In genomic region chr17:67671492-67671891, GRCh38 we compare ENCODE assay signal across 16 cellular contexts. TPM values are rescaled to one million over a fixed set of nuclear protein-coding genes. Genes with fewer than 3 reads are reported as not detected.
A peak's percentile ranks its signal among the peaks of the same experiment; 100 is the strongest.
DNase-seq lines count a peak whose midpoint lies in the region; TF ChIP-seq lines count a peak whose summit lies in the region.
"Had no signal": no experiment of that assay in that cellular context is flagged by ENCODE, and none has a peak within 500 bp of the region (broad histone marks: within the 10 kb centered on the region; RNA-seq: fewer than 3 reads in every experiment).

No MANE protein-coding gene starts in this region.

- no peak overlapping the region for H3K27ac ChIP-seq in caudate nucleus (ENCODE audit: low read depth, low read length)

- TF ChIP-seq CTCF in nephron progenitor cell (IDR thresholded peaks at IDR 0.05), result no peak
- no peak for TF ChIP-seq CTCF in MCF 10A (IDR thresholded peaks at IDR 0.05; ENCODE audit: unreplicated experiment)

- H3K27me3 Mint-ChIP-seq in nephron progenitor cell (ENCODE audit: low read depth, poor library complexity) (peaks cover 2% of the 10 kb centered on the region), MCF 10A (ENCODE audit: insufficient read depth, unreplicated experiment) (no peaks in the 10 kb centered on the region)
- H3K27me3 Mint-ChIP-seq: activated CD4-positive, alpha-beta memory T cell treated with anti-CD3 and anti-CD28 coated beads for 36 hours; CD4-positive, CD25-positive, alpha-beta regulatory T cell had no signal

- CTCF ChIA-PET in MCF 10A (lab: Yijun Ruan, JAX), result interaction anchor here (0.8 to 1.3 kb wide), 2 partner anchors 293 to 863 kb away, joined by 3 to 7 read pairs; no protein-coding TSS in a partner anchor

- POLR2A ChIA-PET in MCF 10A (lab: Yijun Ruan, JAX), result no interaction called here

- H3K36me3 Mint-ChIP-seq in nephron progenitor cell (ENCODE audit: low read depth), result peaks cover 5% of the 10 kb centered on the region
- no peaks in the 10 kb centered on the region for H3K36me3 Mint-ChIP-seq in MCF 10A (ENCODE audit: insufficient read depth, unreplicated experiment)

- H3K9me3 Mint-ChIP-seq in nephron progenitor cell (no peaks in the 10 kb centered on the region), MCF 10A (ENCODE audit: unreplicated experiment) (no peaks in the 10 kb centered on the region)
- H3K9me3 Mint-ChIP-seq: activated CD4-positive, alpha-beta memory T cell treated with anti-CD3 and anti-CD28 coated beads for 36 hours had no signal

- H3K4me1 Mint-ChIP-seq in nephron progenitor cell (peaks cover 28% of the 10 kb centered on the region), MCF 10A (ENCODE audit: insufficient read depth, unreplicated experiment) (no peaks in the 10 kb centered on the region)
- H3K4me1 Mint-ChIP-seq: CD4-positive, CD25-positive, alpha-beta regulatory T cell had no signal

- DNase-seq in NCI-H2107 treated with DMSO at 0.1 percent for 48 hours (lab: John Stamatoyannopoulos, UW; ENCODE audit: unreplicated experiment) (peak; percentile 79), NCI-H2107 (lab: John Stamatoyannopoulos, UW) (no peak), NCI-H146 treated with DMSO at 0.1 percent for 48 hours (lab: John Stamatoyannopoulos, UW; ENCODE audit: unreplicated experiment) (peak; percentile 54), NCI-H748 treated with DMSO at 0.1 percent for 48 hours (lab: John Stamatoyannopoulos, UW) (peak; percentile 3), nephron progenitor cell (peak; percentile 15), caudate nucleus (lab: John Stamatoyannopoulos, UW) (no peak), MCF 10A (ENCODE audit: unreplicated experiment) (no peak)
- DNase-seq in stimulated activated CD4-positive, alpha-beta T cell treated with anti-CD3 and anti-CD28 coated beads, Interleukin-4, amount 100 ng/mL, for 1 hour, result no peak
- DNase-seq: activated CD4-positive, alpha-beta memory T cell treated with anti-CD3 and anti-CD28 coated beads for 36 hours; activated effector memory CD4-positive, alpha-beta T cell treated with Interleukin-2 at 50 U/mL for 16 hours; aorta; CD4-positive, CD25-positive, alpha-beta regulatory T cell; mammary epithelial cell; NK-92 treated with Interleukin-12 subunit alpha and Interleukin-12 subunit beta, amount 100 ng/mL, for 24 hours; SHP77; stimulated activated naive CD4-positive, alpha-beta T cell had no signal

- no TSS peak for BruUV-seq in MCF 10A (replicated peaks; lab: Mats Ljungman, UMichigan)

- intact Hi-C loops in MCF 10A (cut with micrococcal nuclease), result no loop called here

- H3K4me3 Mint-ChIP-seq in nephron progenitor cell (no peak overlapping the region), MCF 10A (ENCODE audit: unreplicated experiment) (no peak overlapping the region)
- H3K4me3 Mint-ChIP-seq: activated CD4-positive, alpha-beta memory T cell treated with anti-CD3 and anti-CD28 coated beads for 36 hours; CD4-positive, CD25-positive, alpha-beta regulatory T cell had no signal

- peak overlapping the region; percentile 80 for H3K27ac Mint-ChIP-seq in nephron progenitor cell
- no peak overlapping the region for H3K27ac Mint-ChIP-seq in MCF 10A (ENCODE audit: low read depth, unreplicated experiment)
- H3K27ac Mint-ChIP-seq: activated CD4-positive, alpha-beta memory T cell treated with anti-CD3 and anti-CD28 coated beads for 36 hours had no signal

RNA-seq across cellular contexts. Expression of gene NOL11, which starts 46.2 kb away (rescaled TPM):
- total RNA-seq in MCF 10A (2022), result 45.4 and 50.4 TPM in 2 replicates

Comparison
In these comparisons a context has a peak if more than half of its experiments do, and no peak if none do; other contexts are left out.
1. DNase-seq: peak in NCI-H2107 treated with DMSO at 0.1 percent for 48 hours (single experiment), NCI-H146 treated with DMSO at 0.1 percent for 48 hours (single experiment), NCI-H748 treated with DMSO at 0.1 percent for 48 hours (single experiment) and nephron progenitor cell (single experiment); none in NCI-H2107 (single experiment), caudate nucleus (0 of 61), MCF 10A (single experiment) and stimulated activated CD4-positive, alpha-beta T cell treated with anti-CD3 and anti-CD28 coated beads, Interleukin-4, amount 100 ng/mL, for 1 hour (single experiment).